8 cellular contexts compared by ENCODE assay signal in genomic region chr6:27056615-27057014, GRCh38.
"Had no signal": no experiment of that assay in that cellular context is flagged by ENCODE, and none has a peak within 500 bp of the region (broad histone marks: within the 10 kb centered on the region; RNA-seq: fewer than 3 reads in every experiment).

No MANE protein-coding gene starts in this region.

- H3K9ac ChIP-seq: KMS-11 had no signal

- DNase-seq: IMR-90, KBM-7, KG1 had no signal

- H3K9me3 Mint-ChIP-seq: IgD-negative memory B cell had no signal

- H3K4me1 Mint-ChIP-seq: IgD-negative memory B cell had no signal

- H3K27ac ChIP-seq: HL-60, KMS-11 had no signal

- FAIRE-seq: HepG2, HTR-8/SVneo had no signal

- H3K27ac Mint-ChIP-seq: IgD-negative memory B cell had no signal

- H3K4me2 ChIP-seq: KMS-11 had no signal

- ATAC-seq: HepG2 had no signal

- H3K36me3 Mint-ChIP-seq: IgD-negative memory B cell had no signal
